In genomic region chr2:15963977-15964670, GRCh38 we compare ENCODE assay signal across 19 cellular contexts. TPM values are rescaled to one million over a fixed set of nuclear protein-coding genes. Genes with fewer than 3 reads are reported as not detected.
"Had no signal": no experiment of that assay in that cellular context is flagged by ENCODE, and none has a peak within 500 bp of the region (broad histone marks: within the 10 kb centered on the region; RNA-seq: fewer than 3 reads in every experiment).

No MANE protein-coding gene starts in this region.

- H3K36me3 ChIP-seq: esophagus muscularis mucosa, gastrocnemius medialis, left ventricle myocardium inferior, lower lobe of right lung, neutrophil, right atrium auricular region, sigmoid colon had no signal

- ATAC-seq: gastrocnemius medialis; left cardiac atrium; natural killer cell treated with Interleukin-12 subunit alpha and Interleukin-12 subunit beta and Interleukin-15 and Interleukin-18, amount 100 ng/mL, for 72 hours had no signal

- DNase-seq: effector memory CD4-positive, alpha-beta T cell; gastrocnemius medialis; glutamatergic neuron; kidney; left cardiac atrium; left ventricle myocardium inferior; lower lobe of right lung; midbrain; sigmoid colon; stimulated activated CD4-positive, alpha-beta T cell treated with anti-CD3 and anti-CD28 coated beads, Interleukin-12 subunit alpha, Interleukin-12 subunit beta, amount 100 ng/mL, for 4 hours; stimulated activated naive CD4-positive, alpha-beta T cell; trophoblast cell had no signal

- H3K9me3 Mint-ChIP-seq: natural killer cell treated with Interleukin-12 subunit alpha and Interleukin-12 subunit beta and Interleukin-15 and Interleukin-18, amount 100 ng/mL, for 72 hours had no signal

- H3K27ac Mint-ChIP-seq: memory B cell had no signal

- H3K27me3 ChIP-seq: esophagus muscularis mucosa, gastrocnemius medialis, neutrophil, right atrium auricular region, sigmoid colon had no signal

- H3K4me3 Mint-ChIP-seq: memory B cell; natural killer cell treated with Interleukin-12 subunit alpha and Interleukin-12 subunit beta and Interleukin-15 and Interleukin-18, amount 100 ng/mL, for 72 hours had no signal

- H3K4me3 ChIP-seq: esophagus muscularis mucosa, gastrocnemius medialis, left ventricle myocardium inferior, lower lobe of right lung, right atrium auricular region, sigmoid colon, skin epidermis had no signal

- H3K36me3 Mint-ChIP-seq: memory B cell had no signal

- H3K9me3 ChIP-seq: esophagus muscularis mucosa, gastrocnemius medialis, lower lobe of right lung, neutrophil, right atrium auricular region, sigmoid colon had no signal

- H3K27ac ChIP-seq: epithelial cell of prostate, esophagus muscularis mucosa, gastrocnemius medialis, left ventricle myocardium inferior, lower lobe of right lung, neutrophil, right atrium auricular region, sigmoid colon, skin epidermis had no signal

- H3K4me1 ChIP-seq: esophagus muscularis mucosa, gastrocnemius medialis, left ventricle myocardium inferior, lower lobe of right lung, right atrium auricular region, sigmoid colon had no signal

RNA-seq across cellular contexts. Expression of gene MYCN, which starts 23.8 kb away (rescaled TPM):
- total RNA-seq: natural killer cell treated with Interleukin-12 subunit alpha and Interleukin-12 subunit beta and Interleukin-15 and Interleukin-18, amount 100 ng/mL, for 72 hours had no signal
